Comparison of ENCODE assay signal across 10 cellular contexts in the genomic region with DNA sequence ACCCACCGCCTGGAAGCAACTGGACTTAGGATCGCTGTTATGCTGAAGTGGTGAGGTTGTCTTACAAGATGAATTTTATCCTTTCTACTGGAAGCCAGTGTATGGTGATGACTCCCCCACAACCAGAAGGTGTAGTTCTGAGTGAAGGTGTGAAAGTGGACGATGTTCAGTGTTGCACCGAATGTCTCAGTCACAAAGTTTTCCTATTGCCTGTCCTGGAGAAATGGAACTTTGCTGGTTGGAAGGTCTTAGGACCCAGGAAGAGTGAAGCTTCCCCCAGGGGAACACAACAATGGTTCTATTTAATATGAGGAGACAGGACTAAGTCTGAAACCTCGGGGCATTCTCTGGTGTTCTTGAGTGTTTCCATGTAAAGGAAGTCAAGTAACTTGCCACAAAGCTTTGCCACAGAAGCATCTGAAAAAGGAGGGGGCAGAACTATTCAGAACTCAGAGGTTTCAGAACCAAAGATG. TPM values are rescaled to one million over a fixed set of nuclear protein-coding genes. Genes with fewer than 3 reads are reported as not detected.
DNase-seq lines count a peak whose midpoint lies in the region; ATAC-seq and TF ChIP-seq lines count a peak whose summit lies in the region.
"Had no signal": no experiment of that assay in that cellular context is flagged by ENCODE, and none has a peak within 500 bp of the region (broad histone marks: within the 10 kb centered on the region; RNA-seq: fewer than 3 reads in every experiment).

No MANE protein-coding gene starts in this region.

- no peak overlapping the region for H3K4me3 ChIP-seq in CD8-positive, alpha-beta memory T cell (ENCODE audit: low read length)
- no peak overlapping the region for H3K4me3 ChIP-seq in suprapubic skin
- H3K4me3 ChIP-seq: HAP-1 had no signal

- H3K36me3 ChIP-seq in CD8-positive, alpha-beta memory T cell (ENCODE audit: insufficient read depth, low read length): peaks cover 14% of the 10 kb centered on the region
- H3K36me3 ChIP-seq in suprapubic skin: peaks cover 41% of the 10 kb centered on the region

- H3K4me3 Mint-ChIP-seq in CD8-positive, alpha-beta memory T cell: no peak overlapping the region
- H3K4me3 Mint-ChIP-seq in chondrocyte (ENCODE audit: unreplicated experiment) (no peak overlapping the region), osteocyte (ENCODE audit: unreplicated experiment) (no peak overlapping the region)
- H3K4me3 Mint-ChIP-seq: central memory CD8-positive, alpha-beta T cell had no signal

- H3K4me1 ChIP-seq in CD8-positive, alpha-beta memory T cell (ENCODE audit: insufficient read depth, low read length): peaks cover 18% of the 10 kb centered on the region
- H3K4me1 ChIP-seq in suprapubic skin: peaks cover 16% of the 10 kb centered on the region

- ATAC-seq in GM21367 (IDR thresholded peaks at IDR 0.05; ENCODE audit: unreplicated experiment): no peak

- POLR2A ChIA-PET in CD8-positive, alpha-beta memory T cell (lab: Charles Lee): no interaction called here

- H3K4me1 Mint-ChIP-seq in CD8-positive, alpha-beta memory T cell: peaks cover 7 to 23% (median 21%) of the 10 kb centered on the region in 3 donors
- H3K4me1 Mint-ChIP-seq in chondrocyte (ENCODE audit: low read depth): peaks cover 33% of the 10 kb centered on the region
- H3K4me1 Mint-ChIP-seq in osteocyte (ENCODE audit: unreplicated experiment): peaks cover 31% of the 10 kb centered on the region

- no peak for DNase-seq in CD8-positive, alpha-beta memory T cell
- DNase-seq in M059J (ENCODE audit: low read depth) (peak; percentile 20), chondrocyte (ENCODE audit: low spot score) (no peak), osteocyte (ENCODE audit: extremely low spot score, unreplicated experiment) (no peak), NCI-H1105 (lab: John Stamatoyannopoulos, UW) (no peak), suprapubic skin (ENCODE audit: low spot score in 2 of 2) (no peak), NCI-H2107 (lab: John Stamatoyannopoulos, UW) (no peak)

- 70% methylated on average over 5 of the region's 5 CpGs for WGBS in suprapubic skin

- peak overlapping the region in 6 of 8 donors; percentile 43 to 81 (median 72) for H3K27ac Mint-ChIP-seq in CD8-positive, alpha-beta memory T cell
- H3K27ac Mint-ChIP-seq in chondrocyte (ENCODE audit: unreplicated experiment) (peak overlapping the region; percentile 51), osteocyte (ENCODE audit: unreplicated experiment) (peak overlapping the region; percentile 9)

- CTCF ChIA-PET in CD8-positive, alpha-beta memory T cell (lab: Charles Lee): no interaction called here

- no peaks in the 10 kb centered on the region for H3K27me3 ChIP-seq in CD8-positive, alpha-beta memory T cell (ENCODE audit: insufficient read depth, low read length, poor library complexity, severe bottlenecking)
- H3K27me3 ChIP-seq in suprapubic skin: no peaks in the 10 kb centered on the region

- no peak for TF ChIP-seq CTCF in chondrocyte (IDR thresholded peaks at IDR 0.05)
- no peak for TF ChIP-seq CTCF in osteocyte (IDR thresholded peaks at IDR 0.05)
- no peak for TF ChIP-seq CTCF in suprapubic skin (IDR thresholded peaks at IDR 0.05)

- no peaks in the 10 kb centered on the region for H3K9me3 ChIP-seq in CD8-positive, alpha-beta memory T cell (ENCODE audit: low read length)
- H3K9me3 ChIP-seq in suprapubic skin: no peaks in the 10 kb centered on the region
- H3K9me3 ChIP-seq: HAP-1 had no signal

- H3K36me3 Mint-ChIP-seq in CD8-positive, alpha-beta memory T cell: peaks cover 0 to 48% (median 3%) of the 10 kb centered on the region in 3 donors
- peaks cover 25% of the 10 kb centered on the region for H3K36me3 Mint-ChIP-seq in chondrocyte (ENCODE audit: low read depth)
- H3K36me3 Mint-ChIP-seq in osteocyte (ENCODE audit: unreplicated experiment): peaks cover 28% of the 10 kb centered on the region

- H3K27me3 Mint-ChIP-seq in CD8-positive, alpha-beta memory T cell: no peaks in the 10 kb centered on the region
- no peaks in the 10 kb centered on the region for H3K27me3 Mint-ChIP-seq in chondrocyte (ENCODE audit: low read depth)
- H3K27me3 Mint-ChIP-seq in osteocyte (ENCODE audit: unreplicated experiment): no peaks in the 10 kb centered on the region
- H3K27me3 Mint-ChIP-seq: central memory CD8-positive, alpha-beta T cell had no signal

- H3K9me3 Mint-ChIP-seq in CD8-positive, alpha-beta memory T cell: no peaks in the 10 kb centered on the region
- no peaks in the 10 kb centered on the region for H3K9me3 Mint-ChIP-seq in chondrocyte (ENCODE audit: low read depth)
- H3K9me3 Mint-ChIP-seq in osteocyte (ENCODE audit: unreplicated experiment): no peaks in the 10 kb centered on the region
- H3K9me3 Mint-ChIP-seq: central memory CD8-positive, alpha-beta T cell had no signal

- no peak overlapping the region for H3K27ac ChIP-seq in CD8-positive, alpha-beta memory T cell (ENCODE audit: low read depth, low read length)
- no peak overlapping the region for H3K27ac ChIP-seq in suprapubic skin

- TF ChIP-seq POLR2A in suprapubic skin (IDR thresholded peaks at IDR 0.05): no peak

- no peak for TF ChIP-seq EP300 in suprapubic skin (IDR thresholded peaks at IDR 0.05)

RNA-seq across cellular contexts. Expression of a gene that starts 44.2 kb away (rescaled TPM):
- 100 to 1,000 TPM; 146 to 154 TPM for total RNA-seq in CD8-positive, alpha-beta memory T cell
- polyA plus RNA-seq in CD8-positive, alpha-beta memory T cell: 34.5 TPM
- total RNA-seq in M059J (2014; rRNA removed; shearing (Covaris generic)): 144 and 170 TPM in 2 replicates
- total RNA-seq in chondrocyte (228 to 248 TPM (median 239 TPM) in 3 replicates), osteocyte (257 and 260 TPM in 2 replicates), suprapubic skin (100 to 1,000 TPM; 116 to 166 (median 152) TPM)

Comparison
In these comparisons a context has a peak if more than half of its experiments do, and no peak if none do; other contexts are left out.
1. H3K27ac Mint-ChIP-seq: peak in every context shown above with its lines; median percentile 72 in CD8-positive, alpha-beta memory T cell; 51 in chondrocyte; 9 in osteocyte.